In the genomic region with DNA sequence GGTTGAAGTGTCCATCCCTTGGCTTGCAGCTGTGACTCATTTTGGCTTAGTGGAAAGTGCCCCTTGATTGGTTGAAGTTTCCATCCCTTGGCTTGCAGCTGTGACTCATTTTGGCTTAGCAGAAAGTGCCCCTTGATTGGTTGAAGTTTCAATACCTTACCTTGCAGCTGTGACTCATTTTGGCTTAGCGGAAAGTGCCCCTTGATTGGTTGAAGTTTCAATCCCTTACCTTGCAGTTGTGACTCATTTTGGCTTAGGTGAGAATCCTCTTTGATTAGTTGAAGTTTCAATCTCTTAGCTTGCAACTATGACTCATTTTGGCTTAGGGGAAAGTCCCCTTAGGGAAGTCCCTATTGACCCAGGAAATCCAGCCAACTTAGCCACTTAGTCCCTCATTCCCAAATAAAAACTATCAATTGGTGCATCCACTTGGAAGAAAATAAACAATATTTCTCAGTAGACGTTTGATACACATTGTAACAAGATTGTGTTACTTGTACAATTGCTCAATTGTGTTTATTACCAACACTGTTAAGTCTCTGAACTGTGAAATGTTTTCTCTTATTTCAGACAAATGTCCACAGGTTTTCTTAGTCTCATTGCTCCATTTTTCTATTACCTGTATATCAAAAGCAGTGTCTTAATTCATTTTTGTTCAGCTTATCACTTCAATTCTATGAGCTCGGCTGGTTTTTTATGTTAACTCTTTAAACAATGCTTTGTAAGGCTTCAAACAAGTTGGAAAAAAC, we compare ENCODE assay signal across 8 cellular contexts.
DNase-seq lines count a peak whose midpoint lies in the region; ATAC-seq and TF ChIP-seq lines count a peak whose summit lies in the region.

No MANE protein-coding gene starts in this region.

- no peaks in the 10 kb centered on the region for H3F3A ChIP-seq in GM23248 (ENCODE audit: insufficient read depth)

- no peaks in the 10 kb centered on the region for H4K20me1 ChIP-seq in GM23248 (ENCODE audit: insufficient read depth)

- peak; percentile 84 for ATAC-seq in GM21423 (IDR thresholded peaks at IDR 0.05; ENCODE audit: unreplicated experiment)
- peak; percentile 70 for ATAC-seq in HG03558 (IDR thresholded peaks at IDR 0.05; ENCODE audit: extremely low read depth, unreplicated experiment)
- ATAC-seq in effector memory CD8-positive, alpha-beta T cell (replicated peaks), result peak; percentile 26

- H3K9me3 ChIP-seq in GM23248 (ENCODE audit: low read depth), result no peaks in the 10 kb centered on the region
- peaks cover 0 to 9% (median 3%) of the 10 kb centered on the region in 3 donors for H3K9me3 ChIP-seq in esophagus squamous epithelium

- peak; percentile 22 for DNase-seq in ELR (ENCODE audit: low read depth)
- DNase-seq in effector memory CD8-positive, alpha-beta T cell, result no peak
- DNase-seq in GM23248, result no peak
- no peak for DNase-seq in COR-L47 (lab: John Stamatoyannopoulos, UW)
- DNase-seq in DMS79 treated with DMSO at 0.1 percent for 48 hours (lab: John Stamatoyannopoulos, UW), result no peak
- no peak for DNase-seq in esophagus squamous epithelium (lab: John Stamatoyannopoulos, UW)

- peaks cover 3 to 14% of the 10 kb centered on the region in 2 donors for H3K9me3 Mint-ChIP-seq in effector memory CD8-positive, alpha-beta T cell

- H3K4me1 Mint-ChIP-seq in effector memory CD8-positive, alpha-beta T cell (ENCODE audit: low read depth in 2 of 2), result peaks cover 2 to 11% of the 10 kb centered on the region in 2 donors

- in situ Hi-C loops in GM23248 (cut with MboI), result no loop called here

- H2AFZ ChIP-seq in GM23248, result no peak overlapping the region

- H3K36me3 ChIP-seq in GM23248 (ENCODE audit: low read depth) (no peaks in the 10 kb centered on the region), esophagus squamous epithelium (no peaks in the 10 kb centered on the region)

- no peaks in the 10 kb centered on the region for H3K9me2 ChIP-seq in GM23248 (ENCODE audit: insufficient read depth)

- no peaks in the 10 kb centered on the region for H3K4me1 ChIP-seq in GM23248 (ENCODE audit: insufficient read depth)
- H3K4me1 ChIP-seq in esophagus squamous epithelium, result no peaks in the 10 kb centered on the region

- TF ChIP-seq CTCF in esophagus squamous epithelium (IDR thresholded peaks at IDR 0.05), result no peak

- H3K79me2 ChIP-seq in GM23248 (ENCODE audit: insufficient read depth), result no peaks in the 10 kb centered on the region

- 39 to 50% methylated on average over 3 of the region's 3 CpGs for WGBS in GM23248 (ENCODE audit: low coverage in 1 of 2, low lambda C conversion rate in 2 of 2, missing lambda C conversion rate in 2 of 2), 2 experiments
- 37% methylated on average over 3 of the region's 3 CpGs for WGBS in esophagus squamous epithelium, 2 donors

- H3K27ac Mint-ChIP-seq in effector memory CD8-positive, alpha-beta T cell, result no peak overlapping the region

- TF ChIP-seq POLR2A in esophagus squamous epithelium (IDR thresholded peaks at IDR 0.05), result no peak

- H3K4me2 ChIP-seq in GM23248 (ENCODE audit: unreplicated experiment), result no peak overlapping the region

- H3K36me3 Mint-ChIP-seq in effector memory CD8-positive, alpha-beta T cell (ENCODE audit: insufficient read depth), result peaks cover 3% of the 10 kb centered on the region

- H3K27me3 ChIP-seq in GM23248 (replicated peaks; ENCODE audit: insufficient read depth) (no peaks in the 10 kb centered on the region), esophagus squamous epithelium (no peaks in the 10 kb centered on the region)

- H3K4me3 ChIP-seq in GM23248, result no peak overlapping the region
- H3K4me3 ChIP-seq in esophagus squamous epithelium, result no peak overlapping the region

- H3K27me3 Mint-ChIP-seq in effector memory CD8-positive, alpha-beta T cell, result no peaks in the 10 kb centered on the region

- no peak overlapping the region for H3K4me3 Mint-ChIP-seq in effector memory CD8-positive, alpha-beta T cell

- H3K9ac ChIP-seq in GM23248, result no peak overlapping the region

- H3K27ac ChIP-seq in GM23248, result no peak overlapping the region
- H3K27ac ChIP-seq in esophagus squamous epithelium, result no peak overlapping the region

- intact Hi-C loops in esophagus squamous epithelium (cut with DNase I), result no loop called here

Comparison
In these comparisons a context has a peak if more than half of its experiments do, and no peak if none do; other contexts are left out.
1. ATAC-seq: peak in every context shown above with its lines; median percentile 84 in GM21423; 70 in HG03558; 26 in effector memory CD8-positive, alpha-beta T cell.